ENCODE assay signal across 20 cellular contexts in the genomic region with DNA sequence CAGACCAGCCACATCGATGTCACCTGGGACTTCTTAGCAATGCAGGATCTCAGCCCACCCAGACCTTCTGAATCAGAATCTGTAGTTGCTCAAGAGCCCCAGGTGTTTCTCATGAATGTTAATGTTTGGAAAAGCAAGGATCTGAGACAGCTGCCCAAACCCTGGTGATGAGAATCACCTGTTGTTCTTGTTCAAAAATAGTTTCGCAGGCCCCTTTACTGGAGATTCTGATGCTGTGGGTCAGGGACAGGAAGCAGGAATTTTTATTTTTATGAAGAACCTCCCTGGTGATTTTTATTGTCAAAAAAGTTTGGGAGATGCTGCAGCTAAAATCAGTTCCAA. TPM values are rescaled to one million over a fixed set of nuclear protein-coding genes. Genes with fewer than 3 reads are reported as not detected.
"Had no signal": no experiment of that assay in that cellular context is flagged by ENCODE, and none has a peak within 500 bp of the region (broad histone marks: within the 10 kb centered on the region; RNA-seq: fewer than 3 reads in every experiment).

No MANE protein-coding gene starts in this region.

- H3K9ac ChIP-seq: neural progenitor cell had no signal

- H3K4me1 ChIP-seq: colonic mucosa, pancreas, tibial artery, upper lobe of right lung had no signal

- H3K9me3 Mint-ChIP-seq: immature natural killer cell; neural progenitor cell; stimulated activated effector memory CD8-positive, alpha-beta T cell treated with anti-CD3 and anti-CD28 coated beads, Interleukin-12 subunit alpha, Interleukin-12 subunit beta, amount 100 ng/mL, for 72 hours had no signal

- H3K4me3 ChIP-seq: colonic mucosa, esophagus squamous epithelium, gastroesophageal sphincter, neural progenitor cell, pancreas, suprapubic skin, tibial artery, upper lobe of right lung had no signal

- ATAC-seq: gastroesophageal sphincter; naive thymus-derived CD8-positive, alpha-beta T cell; right cardiac atrium; stimulated activated effector memory CD8-positive, alpha-beta T cell treated with anti-CD3 and anti-CD28 coated beads, Interleukin-12 subunit alpha, Interleukin-12 subunit beta, amount 100 ng/mL, for 72 hours; stimulated activated naive CD8-positive, alpha-beta T cell treated with anti-CD3 and anti-CD28 coated beads, Interleukin-15, Interleukin-2, amounts not matched to agents 100 U/mL and 50 U/mL, for 24 hours; upper lobe of right lung had no signal

- H3K4me3 Mint-ChIP-seq: immature natural killer cell; naive thymus-derived CD8-positive, alpha-beta T cell; neural progenitor cell; stimulated activated effector memory CD8-positive, alpha-beta T cell treated with anti-CD3 and anti-CD28 coated beads, Interleukin-12 subunit alpha, Interleukin-12 subunit beta, amount 100 ng/mL, for 72 hours had no signal

- FAIRE-seq: pancreas, small intestine had no signal

- H3K27me3 ChIP-seq: colonic mucosa, neural progenitor cell, pancreas, suprapubic skin, upper lobe of right lung had no signal

- H3K27ac Mint-ChIP-seq: immature natural killer cell; naive thymus-derived CD8-positive, alpha-beta T cell; progenitor cell of endocrine pancreas; stimulated activated effector memory CD8-positive, alpha-beta T cell treated with anti-CD3 and anti-CD28 coated beads, Interleukin-12 subunit alpha, Interleukin-12 subunit beta, amount 100 ng/mL, for 72 hours had no signal

- H3K36me3 Mint-ChIP-seq: immature natural killer cell; naive thymus-derived CD8-positive, alpha-beta T cell; neural progenitor cell; stimulated activated effector memory CD8-positive, alpha-beta T cell treated with anti-CD3 and anti-CD28 coated beads, Interleukin-12 subunit alpha, Interleukin-12 subunit beta, amount 100 ng/mL, for 72 hours had no signal

- H3K36me3 ChIP-seq: colonic mucosa, esophagus squamous epithelium, gastroesophageal sphincter, neural progenitor cell, pancreas, suprapubic skin, tibial artery, upper lobe of right lung had no signal

- H3K27ac ChIP-seq: colonic mucosa, neural progenitor cell, pancreas, suprapubic skin, tibial artery, upper lobe of right lung had no signal

- DNase-seq: colonic mucosa; dermis blood vessel endothelial cell; esophagus squamous epithelium; immature natural killer cell; naive thymus-derived CD8-positive, alpha-beta T cell; pancreas; right cardiac atrium; small intestine; stimulated activated CD4-positive, alpha-beta T cell treated with anti-CD3 and anti-CD28 coated beads, Interleukin-12 subunit alpha, Interleukin-12 subunit beta, amount 100 ng/mL, for 4 hours; stimulated activated CD4-positive, alpha-beta T cell treated with anti-CD3 and anti-CD28 coated beads, Interleukin-2, amount 100 ng/mL, for 48 hours; stimulated activated naive CD8-positive, alpha-beta T cell treated with anti-CD3 and anti-CD28 coated beads, Interleukin-15, Interleukin-2, amounts not matched to agents 100 U/mL and 50 U/mL, for 24 hours; tibial artery; upper lobe of right lung had no signal

- H3K9me3 ChIP-seq: colonic mucosa, esophagus squamous epithelium, gastroesophageal sphincter, pancreas, suprapubic skin, tibial artery, upper lobe of right lung had no signal

- H3K4me1 Mint-ChIP-seq: immature natural killer cell; stimulated activated effector memory CD8-positive, alpha-beta T cell treated with anti-CD3 and anti-CD28 coated beads, Interleukin-12 subunit alpha, Interleukin-12 subunit beta, amount 100 ng/mL, for 72 hours had no signal

RNA-seq across cellular contexts. Expression of a gene that starts 56.8 kb away (rescaled TPM):
- total RNA-seq: colonic mucosa, dermis blood vessel endothelial cell, esophagus squamous epithelium, liver, mononuclear cell, progenitor cell of endocrine pancreas, right cardiac atrium, suprapubic skin, upper lobe of right lung had no signal
- polyA plus RNA-seq: liver had no signal
